In genomic region chr2:200810252-200810650, GRCh38 we compare ENCODE assay signal across 8 cellular contexts. TPM values are rescaled to one million over a fixed set of nuclear protein-coding genes. Genes with fewer than 3 reads are reported as not detected.
DNase-seq lines count a peak whose midpoint lies in the region; ATAC-seq and TF ChIP-seq lines count a peak whose summit lies in the region.

No MANE protein-coding gene starts in this region.

- WGBS in mesenchymal stem cell, result 32% methylated on average over 1 of the region's 1 CpG

- peaks cover 7% of the 10 kb centered on the region for H3K4me1 ChIP-seq in mesenchymal stem cell (ENCODE audit: control insufficient read depth, insufficient read depth, low read depth, low read length)

- no peaks in the 10 kb centered on the region for H3K9me3 ChIP-seq in mesenchymal stem cell (ENCODE audit: control insufficient read depth, low read length)

- H3K4ac ChIP-seq in mesenchymal stem cell (ENCODE audit: low read depth in 1 of 2, low read length in 2 of 2), result no peak overlapping the region

- CTCF ChIA-PET in AG04449 (lab: Yijun Ruan, JAX), result interaction anchor here (4.0 kb wide), 1 partner anchor 97 kb away, joined by 16 read pairs; no protein-coding TSS in a partner anchor

- H3K4me2 ChIP-seq in mesenchymal stem cell (ENCODE audit: low read length, poor library complexity, severe bottlenecking), result no peak overlapping the region

- no peak overlapping the region for H3K14ac ChIP-seq in mesenchymal stem cell (ENCODE audit: low read length in 2 of 2)

- H4K91ac ChIP-seq in mesenchymal stem cell (ENCODE audit: low read length), result no peak overlapping the region

- no peak overlapping the region for H2BK12ac ChIP-seq in mesenchymal stem cell (ENCODE audit: low read length in 2 of 2)

- H3K23ac ChIP-seq in mesenchymal stem cell (ENCODE audit: low read length in 2 of 2), result no peak overlapping the region

- TF ChIP-seq CTCF in AG04449 (IDR thresholded peaks at IDR 0.05; ENCODE audit: insufficient read depth, low read length, missing control alignments), result no peak
- no peak for TF ChIP-seq CTCF in brain microvascular endothelial cell (IDR thresholded peaks at IDR 0.05; ENCODE audit: low read depth, low read length, missing control alignments)

- H3K4me3 ChIP-seq in AG04449 (ENCODE audit: low read depth, low read length), result peak overlapping the region; percentile 59
- peak overlapping the region; percentile 59 for H3K4me3 ChIP-seq in brain microvascular endothelial cell (ENCODE audit: low read depth, low read length)
- peak overlapping the region in 1 of 2 experiments; percentile 100 for H3K4me3 ChIP-seq in mesenchymal stem cell (ENCODE audit: insufficient read depth in 1 of 2, low read depth in 1 of 2, low read length in 2 of 2)

- peak; percentile 65 for DNase-seq in AG04449 (ENCODE audit: low read depth, low spot score)
- DNase-seq in HT1080 (ENCODE audit: low read depth), result peak; percentile 59
- peak; percentile 59 for DNase-seq in brain microvascular endothelial cell
- peak; percentile 72 for DNase-seq in mesenchymal stem cell
- no peak for DNase-seq in DMS 273 treated with DMSO at 0.1 percent for 48 hours (lab: John Stamatoyannopoulos, UW)
- DNase-seq in NCI-H187 (lab: John Stamatoyannopoulos, UW), result no peak

- H3K18ac ChIP-seq in mesenchymal stem cell (ENCODE audit: low read depth in 1 of 2, low read length in 2 of 2), result no peak overlapping the region

- peaks cover 24% of the 10 kb centered on the region for H3K36me3 ChIP-seq in brain microvascular endothelial cell (replicated peaks)
- peaks cover 0 to 21% of the 10 kb centered on the region in 2 experiments for H3K36me3 ChIP-seq in mesenchymal stem cell (ENCODE audit: control insufficient read depth in 1 of 2, insufficient read depth in 2 of 2, low read depth in 1 of 2, low read length in 2 of 2)

- H2BK5ac ChIP-seq in mesenchymal stem cell (ENCODE audit: low read depth, low read length, poor library complexity, severe bottlenecking), result no peak overlapping the region

- no peak overlapping the region for H2BK120ac ChIP-seq in mesenchymal stem cell (ENCODE audit: low read depth, low read length)

- in situ Hi-C loops in brain microvascular endothelial cell (cut with HindIII; ENCODE audit: low pct_ligation_motif_present, low sequenced_read_pairs), result no loop called here

- H2AFZ ChIP-seq in mesenchymal stem cell (ENCODE audit: low read depth, low read length), result no peak overlapping the region

- H3K27me3 ChIP-seq in brain microvascular endothelial cell (replicated peaks) (no peaks in the 10 kb centered on the region), mesenchymal stem cell (ENCODE audit: control insufficient read depth in 1 of 2, insufficient read depth in 1 of 2, low read length in 2 of 2) (no peaks in the 10 kb centered on the region)

- H3K9ac ChIP-seq in mesenchymal stem cell (ENCODE audit: low read length), result peak overlapping the region; percentile 99

- ATAC-seq in GM21723 (IDR thresholded peaks at IDR 0.05; ENCODE audit: unreplicated experiment), result no peak
- no peak for ATAC-seq in GM18873 (IDR thresholded peaks at IDR 0.05; ENCODE audit: low FRiP score, unreplicated experiment)

- no peak overlapping the region for H2AK5ac ChIP-seq in mesenchymal stem cell (ENCODE audit: low read length, severe bottlenecking)

- H4K8ac ChIP-seq in mesenchymal stem cell (ENCODE audit: low read length), result no peak overlapping the region

- H3K27ac ChIP-seq in brain microvascular endothelial cell (peak overlapping the region; percentile 98), mesenchymal stem cell (ENCODE audit: low read length, poor library complexity, severe bottlenecking) (peak overlapping the region; percentile 53)

- H3K79me1 ChIP-seq in mesenchymal stem cell (replicated peaks; ENCODE audit: low read length, poor library complexity, severe bottlenecking), result peaks cover under 1% of the 10 kb centered on the region

- H2BK15ac ChIP-seq in mesenchymal stem cell (ENCODE audit: low read depth, poor library complexity, severe bottlenecking), result no peak overlapping the region

- POLR2A ChIA-PET in AG04449 (lab: Yijun Ruan, JAX), result interaction anchor here (1.3 to 1.9 kb wide), 3 partner anchors 23 to 62 kb away, joined by 4 to 6 read pairs (median 6); partner anchors contain the start of gene CLK1

RNA-seq across cellular contexts. Expression of gene BZW1, which starts 1.5 kb away (rescaled TPM):
- 624 and 683 TPM in 2 replicates for total RNA-seq in HT1080 (2014; rRNA removed; shearing (Covaris generic))
- polyA plus RNA-seq in HT1080 (2015; cell fraction: cytosol; rRNA removed), result 486 and 637 TPM in 2 replicates
- polyA plus RNA-seq in HT1080 (2015; cell fraction: nucleus; rRNA removed), result 562 and 586 TPM in 2 replicates
- polyA plus RNA-seq in mesenchymal stem cell (2013, experiment 1 of 2), result 154 TPM
- 163 TPM for polyA plus RNA-seq in mesenchymal stem cell (2013, experiment 2 of 2)

RNA-seq across cellular contexts. Expression of gene CLK1, which starts 54.2 kb away (rescaled TPM):
- 39.3 and 46.1 TPM in 2 replicates for total RNA-seq in HT1080 (2014; rRNA removed; shearing (Covaris generic))
- 43.5 and 52.6 TPM in 2 replicates for polyA plus RNA-seq in HT1080 (2015; cell fraction: cytosol; rRNA removed)
- polyA plus RNA-seq in HT1080 (2015; cell fraction: nucleus; rRNA removed), result 279 TPM in 2 replicates
- polyA plus RNA-seq in mesenchymal stem cell (2013, experiment 1 of 2), result 40.9 TPM
- 47.3 TPM for polyA plus RNA-seq in mesenchymal stem cell (2013, experiment 2 of 2)

Comparison
In these comparisons a context has a peak if more than half of its experiments do, and no peak if none do; other contexts are left out.
1. DNase-seq: peak in AG04449 (single experiment), HT1080 (single experiment), brain microvascular endothelial cell (single experiment) and mesenchymal stem cell (single experiment); none in DMS 273 treated with DMSO at 0.1 percent for 48 hours (single experiment) and NCI-H187 (0 of 2).